ENCODE assay signal across 1 cellular context in the genomic region with DNA sequence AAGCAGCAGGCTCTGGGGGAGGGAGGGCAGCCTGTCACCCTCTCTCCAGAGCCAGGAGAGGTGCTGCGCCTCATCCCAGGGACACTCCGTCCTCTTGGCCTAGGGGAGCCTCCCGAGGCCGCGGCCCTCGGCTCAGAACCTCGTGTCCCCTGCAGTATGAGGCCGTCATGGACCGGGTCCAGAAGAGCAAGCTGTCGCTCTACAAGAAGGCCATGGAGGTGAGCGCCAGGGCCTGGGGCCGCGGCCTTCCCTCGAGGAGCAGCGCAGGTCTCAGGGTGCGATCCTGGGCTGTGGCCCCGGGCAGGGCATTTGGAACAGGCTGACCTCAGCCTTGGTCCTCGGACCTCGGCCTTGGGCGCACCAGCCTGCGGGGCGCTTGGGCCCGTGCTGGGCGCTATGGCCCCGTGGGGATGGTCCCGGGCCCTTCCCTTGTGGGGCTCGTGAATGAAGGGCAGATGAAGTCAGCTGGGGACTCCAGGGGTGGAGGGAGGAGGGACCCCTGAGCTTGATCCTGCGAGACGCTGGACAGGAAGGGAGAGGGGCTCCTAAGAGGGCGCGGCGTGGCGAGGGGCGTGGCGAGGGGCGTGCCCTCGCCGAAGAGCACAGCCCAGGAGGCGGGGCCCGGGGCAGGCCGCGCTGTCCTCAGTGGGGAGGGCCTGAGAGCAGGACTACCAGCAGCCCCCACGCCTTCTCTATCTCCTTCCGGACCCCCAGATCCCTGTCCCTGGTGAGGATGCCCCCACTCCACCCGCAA.
TF ChIP-seq lines count a peak whose summit lies in the region.

No MANE protein-coding gene starts in this region.

TF ChIP-seq in A549, 52 proteins besides CTCF, POLR2A, EP300 and RAD21 (continued from another document):
- TF ChIP-seq PBX3 (IDR thresholded peaks at IDR 0.05) (no peak), RCOR1 (IDR thresholded peaks at IDR 0.05; ENCODE audit: low read depth, low read length) (no peak), FOSB (CRISPR knock-in tag; IDR thresholded peaks at IDR 0.05) (no peak), HES2 (IDR thresholded peaks at IDR 0.05) (no peak), RARB (CRISPR knock-in tag; IDR thresholded peaks at IDR 0.05) (no peak), PHF8 (IDR thresholded peaks at IDR 0.05; ENCODE audit: borderline replicate concordance, low read depth) (no peak)
- TF ChIP-seq, protein P1, sequence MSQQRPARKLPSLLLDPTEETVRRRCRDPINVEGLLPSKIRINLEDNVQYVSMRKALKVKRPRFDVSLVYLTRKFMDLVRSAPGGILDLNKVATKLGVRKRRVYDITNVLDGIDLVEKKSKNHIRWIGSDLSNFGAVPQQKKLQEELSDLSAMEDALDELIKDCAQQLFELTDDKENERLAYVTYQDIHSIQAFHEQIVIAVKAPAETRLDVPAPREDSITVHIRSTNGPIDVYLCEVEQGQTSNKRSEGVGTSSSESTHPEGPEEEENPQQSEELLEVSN (IDR thresholded peaks at IDR 0.05; ENCODE audit: borderline replicate concordance, low read depth): no peak
TF ChIP-seq in A549: peak in this region for 0.
